In genomic region chr7:100482728-100483100, GRCh38 we compare ENCODE assay signal across 8 cellular contexts. TPM values are rescaled to one million over a fixed set of nuclear protein-coding genes. Genes with fewer than 3 reads are reported as not detected.
A peak's percentile ranks its signal among the peaks of the same experiment; 100 is the strongest.
DNase-seq lines count a peak whose midpoint lies in the region; ATAC-seq and TF ChIP-seq lines count a peak whose summit lies in the region.

No MANE protein-coding gene starts in this region.

- H3K79me2 ChIP-seq in KMS-11 (ENCODE audit: insufficient read depth, low read depth): peaks cover 11% of the 10 kb centered on the region; the same call in 1 of the 2 replicates

- intact Hi-C loops in naive thymus-derived CD4-positive, alpha-beta T cell (cut with micrococcal nuclease): loop anchor here (1.0 kb wide), 5 partner anchors 13 to 243 kb away; partner anchors contain the start of genes AGFG2 (in 1 of the 2) and MOSPD3 (in 1 of the 2)

- no peaks in the 10 kb centered on the region for H3K36me3 ChIP-seq in KMS-11 (ENCODE audit: insufficient read depth)
- H3K36me3 ChIP-seq in naive thymus-derived CD4-positive, alpha-beta T cell (ENCODE audit: control insufficient read depth in 2 of 3, insufficient read depth in 3 of 3, low read length in 3 of 3): peaks cover 0 to 14% (median 0%) of the 10 kb centered on the region in 3 experiments

- H3K4me1 Mint-ChIP-seq in naive thymus-derived CD4-positive, alpha-beta T cell: peaks cover 7 to 40% (median 22%) of the 10 kb centered on the region in 7 donors

- peak overlapping the region; percentile 89 for H2AFZ ChIP-seq in KMS-11 (ENCODE audit: low read depth)

- peaks cover 0 to 5% (median 0%) of the 10 kb centered on the region in 5 donors for H3K36me3 Mint-ChIP-seq in naive thymus-derived CD4-positive, alpha-beta T cell

- no peaks in the 10 kb centered on the region for H4K20me1 ChIP-seq in KMS-11 (ENCODE audit: insufficient read depth)

- peak overlapping the region in 8 of 9 donors; percentile 54 to 82 (median 76) for H3K27ac Mint-ChIP-seq in naive thymus-derived CD4-positive, alpha-beta T cell

- no peak for TF ChIP-seq CTCF in AG04449 (IDR thresholded peaks at IDR 0.05; ENCODE audit: insufficient read depth, low read length, missing control alignments)
- no peak for TF ChIP-seq CTCF in KMS-11 (conservative IDR thresholded peaks at IDR 0.05; ENCODE audit: low read depth, low read length)
- TF ChIP-seq CTCF in choroid plexus epithelial cell (conservative IDR thresholded peaks at IDR 0.05; ENCODE audit: low read depth, low read length): no peak
- TF ChIP-seq CTCF in GM13976 (IDR thresholded peaks at IDR 0.05; ENCODE audit: borderline replicate concordance, control extremely low read depth, extremely low read depth, insufficient read depth, missing control alignments): no peak

- peak overlapping the region; percentile 84 to 94 (median 89) for H3K4me3 Mint-ChIP-seq in naive thymus-derived CD4-positive, alpha-beta T cell

- CTCF ChIA-PET in AG04449 (lab: Yijun Ruan, JAX): interaction anchor here (0.6 to 12.2 kb wide), 28 partner anchors 8 to 223 kb away, joined by 3 to 257 read pairs (median 6); partner anchors contain the start of genes AGFG2, FBXO24, LRCH4 and PCOLCE
- CTCF ChIA-PET in naive thymus-derived CD4-positive, alpha-beta T cell (lab: Charles Lee): interaction anchor here (0.6 to 3.2 kb wide), 13 partner anchors 8 to 104 kb away, joined by 3 to 30 read pairs (median 5); partner anchors contain the start of gene FBXO24

- DNase-seq in AG04449 (ENCODE audit: low read depth, low spot score) (no peak), choroid plexus epithelial cell (ENCODE audit: low read depth) (no peak), NCI-H1694 treated with DMSO at 0.1 percent for 48 hours (lab: John Stamatoyannopoulos, UW) (no peak), HCEC 1CT (no peak), GM13976 (ENCODE audit: low spot score) (no peak)
- DNase-seq in naive thymus-derived CD4-positive, alpha-beta T cell: no peak
- DNase-seq in stimulated activated naive CD4-positive, alpha-beta T cell treated with Interleukin-2 at 50 U/mL for 16 hours (lab: John Stamatoyannopoulos, UW): no peak

- in situ Hi-C loops in GM13976 (cut with MboI; ENCODE audit: low sequenced_read_pairs, unreplicated experiment): no loop called here

- H3K9me3 Mint-ChIP-seq in naive thymus-derived CD4-positive, alpha-beta T cell: peaks cover 0 to 4% (median 0%) of the 10 kb centered on the region in 11 donors

- no peak for ATAC-seq in naive thymus-derived CD4-positive, alpha-beta T cell

- POLR2A ChIA-PET in AG04449 (lab: Yijun Ruan, JAX): no interaction called here
- POLR2A ChIA-PET in naive thymus-derived CD4-positive, alpha-beta T cell (lab: Charles Lee): interaction anchor here (0.6 to 2.2 kb wide), 9 partner anchors 10 to 356 kb away, joined by 3 to 7 read pairs (median 4); partner anchors contain the start of genes AGFG2, MBLAC1, MEPCE and PPP1R35

- no peak overlapping the region for H3K27ac ChIP-seq in KMS-11
- H3K27ac ChIP-seq in naive thymus-derived CD4-positive, alpha-beta T cell (ENCODE audit: low read depth, low read length): peak overlapping the region; percentile 56

- peak overlapping the region; percentile 77 for H3K4me2 ChIP-seq in KMS-11

- H3K4me3 ChIP-seq in AG04449 (ENCODE audit: low read depth, low read length): peak overlapping the region; percentile 58
- H3K4me3 ChIP-seq in KMS-11 (IDR thresholded peaks at IDR 0.05; ENCODE audit: insufficient read depth, low read depth, low read length): no peak overlapping the region
- peak overlapping the region; percentile 56 for H3K4me3 ChIP-seq in choroid plexus epithelial cell (ENCODE audit: low read depth, low read length)
- peak overlapping the region; percentile 53 for H3K4me3 ChIP-seq in naive thymus-derived CD4-positive, alpha-beta T cell (ENCODE audit: low read length)

- peaks cover 0 to 2% (median 0%) of the 10 kb centered on the region in 5 donors for H3K27me3 Mint-ChIP-seq in naive thymus-derived CD4-positive, alpha-beta T cell

- no peak overlapping the region for H3K9ac ChIP-seq in KMS-11

- H3K9me3 ChIP-seq in naive thymus-derived CD4-positive, alpha-beta T cell (ENCODE audit: control insufficient read depth in 2 of 3, low read length in 3 of 3): no peaks in the 10 kb centered on the region

- no peaks in the 10 kb centered on the region; the same call in 1 of the 2 replicates for H3K27me3 ChIP-seq in KMS-11 (ENCODE audit: insufficient read depth, low read depth)
- H3K27me3 ChIP-seq in naive thymus-derived CD4-positive, alpha-beta T cell (ENCODE audit: control insufficient read depth in 2 of 2, insufficient read depth in 2 of 2, low read length in 2 of 2): no peaks in the 10 kb centered on the region

- H3K4me1 ChIP-seq in KMS-11 (ENCODE audit: low read depth, poor library complexity, severe bottlenecking): peaks cover 19% of the 10 kb centered on the region
- H3K4me1 ChIP-seq in naive thymus-derived CD4-positive, alpha-beta T cell (ENCODE audit: control insufficient read depth in 2 of 2, insufficient read depth in 2 of 2, low read length in 2 of 2): peaks cover 13 to 20% of the 10 kb centered on the region in 2 donors

RNA-seq across cellular contexts. Expression of gene NYAP1, which starts 1.0 kb away (rescaled TPM):
- total RNA-seq in naive thymus-derived CD4-positive, alpha-beta T cell: under 1 TPM; 0.11 to 0.64 (median 0.44) TPM
- not detected for polyA plus RNA-seq in naive thymus-derived CD4-positive, alpha-beta T cell

RNA-seq across cellular contexts. Expression of gene TSC22D4, which starts 3.7 kb away (rescaled TPM):
- total RNA-seq in naive thymus-derived CD4-positive, alpha-beta T cell: 100 to 1,000 TPM in 4 of 5 experiments, 10 to 100 TPM in 1; 75.6 to 124 (median 115) TPM
- polyA plus RNA-seq in naive thymus-derived CD4-positive, alpha-beta T cell: 10 to 100 TPM; 23.7 to 30.1 TPM

RNA-seq across cellular contexts. Expression of gene SPACDR, which starts 18.7 kb away (rescaled TPM):
- total RNA-seq in naive thymus-derived CD4-positive, alpha-beta T cell: 1 to 10 TPM; 1.6 to 7.8 (median 2.2) TPM
- under 1 TPM in 1 of 2 donors, not detected in 1; 0.85 TPM for polyA plus RNA-seq in naive thymus-derived CD4-positive, alpha-beta T cell

RNA-seq across cellular contexts. Expression of gene PPP1R35, which starts 46.4 kb away (rescaled TPM):
- total RNA-seq in naive thymus-derived CD4-positive, alpha-beta T cell: 10 to 100 TPM; 33.5 to 80.0 (median 65.7) TPM
- 10 to 100 TPM; 25.1 to 52.7 TPM for polyA plus RNA-seq in naive thymus-derived CD4-positive, alpha-beta T cell

RNA-seq across cellular contexts. Expression of gene MEPCE, which starts 53.1 kb away (rescaled TPM):
- total RNA-seq in naive thymus-derived CD4-positive, alpha-beta T cell: 10 to 100 TPM; 47.9 to 68.2 (median 65.1) TPM
- 10 to 100 TPM; 12.2 to 20.5 TPM for polyA plus RNA-seq in naive thymus-derived CD4-positive, alpha-beta T cell
